8 cellular contexts compared by ENCODE assay signal in genomic region chr14:34665785-34666425, GRCh38. TPM values are rescaled to one million over a fixed set of nuclear protein-coding genes. Genes with fewer than 3 reads are reported as not detected.
DNase-seq lines count a peak whose midpoint lies in the region; ATAC-seq and TF ChIP-seq lines count a peak whose summit lies in the region.

No MANE protein-coding gene starts in this region.

- DNase-seq in Right ventricle myocardium superior (no peak), right atrium auricular region (ENCODE audit: low spot score) (no peak), T follicular helper cell (ENCODE audit: low read depth) (peak; percentile 5), glomerular visceral epithelial cell (ENCODE audit: extremely low spot score) (peak; percentile 83), ureter (ENCODE audit: low spot score) (peak; percentile 53), OCI-M2 (lab: John Stamatoyannopoulos, UW; ENCODE audit: unreplicated experiment) (no peak), medulla oblongata (ENCODE audit: extremely low spot score) (no peak), esophagus muscularis mucosa (ENCODE audit: extremely low spot score) (no peak)

- H3K4me1 ChIP-seq in right atrium auricular region (no peaks in the 10 kb centered on the region), esophagus muscularis mucosa (no peaks in the 10 kb centered on the region)

- no peak for TF ChIP-seq EP300 in esophagus muscularis mucosa (IDR thresholded peaks at IDR 0.05)

- intact Hi-C loops in Right ventricle myocardium superior (cut with DNase I) (no loop called here), esophagus muscularis mucosa (cut with DNase I) (no loop called here)

- 35% methylated on average over 2 of the region's 2 CpGs for WGBS in esophagus muscularis mucosa

- H3K9me3 ChIP-seq in right atrium auricular region = no peaks in the 10 kb centered on the region
- H3K9me3 ChIP-seq in esophagus muscularis mucosa = peaks cover 0 to 4% (median 2%) of the 10 kb centered on the region in 4 donors

- no peak overlapping the region for H3K4me3 ChIP-seq in right atrium auricular region
- no peak overlapping the region for H3K4me3 ChIP-seq in esophagus muscularis mucosa

- TF ChIP-seq CTCF in right atrium auricular region (IDR thresholded peaks at IDR 0.05) = no peak
- TF ChIP-seq CTCF in esophagus muscularis mucosa (IDR thresholded peaks at IDR 0.05) = no peak

- H3K36me3 ChIP-seq in right atrium auricular region (no peaks in the 10 kb centered on the region), esophagus muscularis mucosa (no peaks in the 10 kb centered on the region)

- H3K27me3 ChIP-seq in right atrium auricular region (no peaks in the 10 kb centered on the region), esophagus muscularis mucosa (no peaks in the 10 kb centered on the region)

- peak; percentile 75 for ATAC-seq in Right ventricle myocardium superior (ENCODE audit: poor library complexity)

- H3K27ac ChIP-seq in right atrium auricular region (no peak overlapping the region), esophagus muscularis mucosa (replicated peaks in 1 of 4) (peak overlapping the region in 1 of 4 donors; percentile 7)

- no peak for TF ChIP-seq POLR2A in esophagus muscularis mucosa (IDR thresholded peaks at IDR 0.05; ENCODE audit: low read depth)

RNA-seq across cellular contexts. Expression of gene SNX6, which starts 36.0 kb away (rescaled TPM):
- total RNA-seq in Right ventricle myocardium superior (66.9 TPM), right atrium auricular region (10 to 100 TPM; 61.6 to 63.5 TPM), ureter (71.8 TPM), esophagus muscularis mucosa (10 to 100 TPM; 54.5 to 99.9 (median 73.4) TPM)

RNA-seq across cellular contexts. Expression of gene CFL2, which starts 48.5 kb away (rescaled TPM):
- total RNA-seq in Right ventricle myocardium superior (363 TPM), right atrium auricular region (100 to 1,000 TPM; 261 to 441 TPM), ureter (56.7 TPM), esophagus muscularis mucosa (100 to 1,000 TPM; 247 to 265 (median 257) TPM)

Comparison
In these comparisons a context has a peak if more than half of its experiments do, and no peak if none do; other contexts are left out.
1. DNase-seq: peak in T follicular helper cell (single experiment), glomerular visceral epithelial cell (single experiment) and ureter (single experiment); none in Right ventricle myocardium superior (single experiment), right atrium auricular region (single experiment), OCI-M2 (single experiment), medulla oblongata (single experiment) and esophagus muscularis mucosa (single experiment).